9 cellular contexts compared by ENCODE assay signal in the genomic region with DNA sequence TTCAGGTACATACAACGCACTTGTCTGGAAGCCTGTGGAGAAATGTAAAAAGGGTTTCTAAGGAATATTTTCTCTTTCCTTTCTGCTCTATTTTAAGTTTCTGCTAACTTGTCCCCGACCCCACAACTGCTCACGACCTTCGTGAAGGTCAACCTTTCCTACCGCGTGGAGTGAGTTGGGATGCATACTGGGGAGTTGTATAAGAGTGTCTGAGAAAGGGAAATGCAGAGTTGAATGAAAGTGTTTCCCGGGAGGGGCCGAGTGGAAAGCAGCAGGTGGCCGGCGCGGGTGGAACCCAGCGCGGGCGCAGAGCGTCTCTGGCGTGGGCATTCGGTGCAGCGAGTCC. TPM values are rescaled to one million over a fixed set of nuclear protein-coding genes. Genes with fewer than 3 reads are reported as not detected.
A peak's percentile ranks its signal among the peaks of the same experiment; 100 is the strongest.
DNase-seq lines count a peak whose midpoint lies in the region; ATAC-seq and TF ChIP-seq lines count a peak whose summit lies in the region.
"Had no signal": no experiment of that assay in that cellular context is flagged by ENCODE, and none has a peak within 500 bp of the region (broad histone marks: within the 10 kb centered on the region; RNA-seq: fewer than 3 reads in every experiment).

No MANE protein-coding gene starts in this region.

- ATAC-seq in heart right ventricle, result peak in 2 of 8 donors; percentile 14 to 34

- peaks cover 45% of the 10 kb centered on the region for H3K27me3 ChIP-seq in DOHH2 (ENCODE audit: control insufficient read depth, low read length)
- H3K27me3 ChIP-seq in heart right ventricle, result peaks cover 0 to 53% (median 32%) of the 10 kb centered on the region in 7 donors
- H3K27me3 ChIP-seq in prostate gland (replicated peaks; ENCODE audit: insufficient read depth), result peaks cover 3% of the 10 kb centered on the region

- DNase-seq in heart right ventricle (no peak), prostate gland (ENCODE audit: low spot score) (no peak), ecto neural progenitor cell (ENCODE audit: low spot score) (no peak), COR-L47 (lab: John Stamatoyannopoulos, UW) (no peak), GM10248 (ENCODE audit: extremely low spot score) (no peak), glomerular visceral epithelial cell (ENCODE audit: extremely low spot score) (no peak)

- H3K4me1 ChIP-seq in DOHH2 (ENCODE audit: control insufficient read depth, low read length) (peaks cover 12% of the 10 kb centered on the region), heart right ventricle (peaks cover 0 to 14% (median 9%) of the 10 kb centered on the region in 9 donors), prostate gland (replicated peaks) (no peaks in the 10 kb centered on the region)

- POLR2A ChIA-PET in GM10248 (lab: Yijun Ruan, JAX), result no interaction called here

- CTCF ChIA-PET in GM10248 (lab: Yijun Ruan, JAX), result interaction anchor here (1.4 kb wide), 1 partner anchor 103 kb away, joined by 3 read pairs; no protein-coding TSS in a partner anchor

- H3F3A ChIP-seq in DOHH2 (ENCODE audit: control insufficient read depth, insufficient read depth), result no peaks in the 10 kb centered on the region; the same call in 1 of the 2 replicates

- TF ChIP-seq CTCF in DOHH2 (IDR thresholded peaks at IDR 0.05; ENCODE audit: low read depth, low read length, poor library complexity, severe bottlenecking) (no peak), WI38 (IDR thresholded peaks at IDR 0.05; ENCODE audit: low read depth, low read length) (no peak), heart right ventricle (IDR thresholded peaks at IDR 0.05) (no peak), prostate gland (IDR thresholded peaks at IDR 0.05) (no peak), GM10248 (IDR thresholded peaks at IDR 0.05; ENCODE audit: control extremely low read depth, extremely low read depth, low read depth, missing control alignments) (no peak)

- H4K20me1 ChIP-seq in DOHH2 (ENCODE audit: control insufficient read depth, insufficient read depth, low read depth, low read length), result no peaks in the 10 kb centered on the region

- peak overlapping the region; percentile 68 for H3K4me2 ChIP-seq in DOHH2 (ENCODE audit: low read length)

- WGBS in heart right ventricle, 2 donors, result 5 to 6% methylated on average over 18 of the region's 18 CpGs
- 5% methylated on average over 18 of the region's 18 CpGs for WGBS in prostate gland

- H3K36me3 ChIP-seq in DOHH2 (ENCODE audit: control insufficient read depth, low read length) (no peaks in the 10 kb centered on the region), heart right ventricle (no peaks in the 10 kb centered on the region), prostate gland (no peaks in the 10 kb centered on the region)

- no peak overlapping the region for H3K27ac ChIP-seq in DOHH2 (ENCODE audit: low read depth, low read length)
- peak overlapping the region in 6 of 10 donors; percentile 2 to 74 (median 36) for H3K27ac ChIP-seq in heart right ventricle
- H3K27ac ChIP-seq in prostate gland, result no peak overlapping the region
- H3K27ac ChIP-seq: epithelial cell of prostate had no signal

- intact Hi-C loops in heart right ventricle (cut with DNase I) (no loop called here), prostate gland (cut with DNase I) (no loop called here)

- H3K79me2 ChIP-seq in DOHH2 (ENCODE audit: control insufficient read depth, low read length), result no peaks in the 10 kb centered on the region

- no peak for TF ChIP-seq POLR2A in prostate gland (IDR thresholded peaks at IDR 0.05)

- H3K9me2 ChIP-seq in DOHH2 (replicated peaks; ENCODE audit: control insufficient read depth, low read length), result no peaks in the 10 kb centered on the region

- H3K4me3 ChIP-seq in DOHH2 (ENCODE audit: low read length), result peak overlapping the region; percentile 67
- H3K4me3 ChIP-seq in WI38 (ENCODE audit: low read depth, low read length), result peak overlapping the region; percentile 9; the same call in 1 of the 2 replicates
- peak overlapping the region; percentile 48 to 82 (median 62) for H3K4me3 ChIP-seq in heart right ventricle
- H3K4me3 ChIP-seq in prostate gland, result peak overlapping the region; percentile 21 to 35

- peaks cover 3% of the 10 kb centered on the region; the same call in 1 of the 2 replicates for H3K9me3 ChIP-seq in DOHH2 (ENCODE audit: control insufficient read depth, insufficient read depth, low read length)
- peaks cover 0 to 5% (median 0%) of the 10 kb centered on the region in 11 donors for H3K9me3 ChIP-seq in heart right ventricle
- H3K9me3 ChIP-seq in prostate gland, result no peaks in the 10 kb centered on the region

RNA-seq across cellular contexts. Expression of a gene that starts 17.9 kb away (rescaled TPM):
- total RNA-seq in heart right ventricle (10 to 100 TPM; 60.0 to 93.3 (median 72.8) TPM), prostate gland (10 to 100 TPM; 28.9 to 33.7 TPM)
- 10 to 100 TPM; 14.6 to 25.6 TPM for polyA plus RNA-seq in heart right ventricle

Comparison
In these comparisons a context has a peak if more than half of its experiments do, and no peak if none do; other contexts are left out.
1. H3K27ac ChIP-seq: peak in heart right ventricle (6 of 10); none in DOHH2 (single experiment) and prostate gland (0 of 2).
2. H3K4me3 ChIP-seq: peak in every context shown above with its lines; median percentile 67 in DOHH2; 62 in heart right ventricle; 28 in prostate gland; 9 in WI38.